In the genomic region with DNA sequence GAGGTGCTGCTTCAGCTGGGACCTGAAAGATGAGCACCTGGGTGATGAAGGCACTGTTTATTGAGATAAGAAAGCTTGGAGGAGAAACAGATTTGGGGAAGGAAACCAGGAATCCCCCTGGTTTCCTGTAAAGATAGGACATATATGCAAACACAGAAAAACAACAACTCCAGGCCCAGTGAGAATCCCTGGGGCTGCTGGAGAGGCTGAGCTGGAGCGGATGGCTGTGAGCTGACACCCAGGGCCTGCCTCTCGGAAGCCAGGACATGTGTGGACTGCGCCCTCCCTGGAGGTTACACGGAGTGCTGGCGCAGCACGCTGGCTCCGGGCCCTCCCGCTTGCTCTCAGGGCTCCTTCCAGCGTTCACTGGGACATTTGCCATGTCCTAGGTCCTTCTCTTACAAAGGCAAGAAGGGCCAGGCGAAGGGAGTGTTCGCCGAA, we compare ENCODE assay signal across 10 cellular contexts. TPM values are rescaled to one million over a fixed set of nuclear protein-coding genes. Genes with fewer than 3 reads are reported as not detected.
DNase-seq lines count a peak whose midpoint lies in the region; ATAC-seq, FAIRE-seq and TF ChIP-seq lines count a peak whose summit lies in the region.
"Had no signal": no experiment of that assay in that cellular context is flagged by ENCODE, and none has a peak within 500 bp of the region (broad histone marks: within the 10 kb centered on the region; RNA-seq: fewer than 3 reads in every experiment).

No MANE protein-coding gene starts in this region.

- H3K23ac ChIP-seq in IMR-90 (ENCODE audit: low read depth, low read length), result no peak overlapping the region; the same call in 1 of the 2 replicates

- peak overlapping the region; percentile 11 for H3K4me3 Mint-ChIP-seq in MCF 10A (ENCODE audit: unreplicated experiment)
- no peak overlapping the region for H3K4me3 Mint-ChIP-seq in activated naive CD4-positive, alpha-beta T cell treated with anti-CD3 and anti-CD28 coated beads for 36 hours
- no peak overlapping the region for H3K4me3 Mint-ChIP-seq in natural killer cell
- H3K4me3 Mint-ChIP-seq: central memory CD8-positive, alpha-beta T cell had no signal

- no TSS peak for BruUV-seq in IMR-90 (replicated peaks; lab: Mats Ljungman, UMichigan)
- no TSS peak for BruUV-seq in MCF 10A (replicated peaks; lab: Mats Ljungman, UMichigan)

- peak overlapping the region; percentile 71 for H2AK5ac ChIP-seq in IMR-90 (ENCODE audit: low read depth, low read length)

- H3K4me1 ChIP-seq in IMR-90 (ENCODE audit: control insufficient read depth, insufficient read depth, low read length) (peaks cover 22% of the 10 kb centered on the region), keratinocyte (ENCODE audit: control insufficient read depth, extremely low read depth, insufficient read depth, low read length) (peaks cover 44% of the 10 kb centered on the region), stomach smooth muscle (ENCODE audit: control insufficient read depth, insufficient read depth, low read length) (peaks cover 14% of the 10 kb centered on the region)

- no peak for TF ChIP-seq POLR2A in IMR-90 (IDR thresholded peaks at IDR 0.05; ENCODE audit: low read depth, low read length)

- H4K91ac ChIP-seq in IMR-90 (ENCODE audit: insufficient read depth, low read depth, low read length), result peak overlapping the region; percentile 59

- no peaks in the 10 kb centered on the region for H3K79me1 ChIP-seq in IMR-90 (ENCODE audit: low read depth in 1 of 2, low read length in 2 of 2)

- ATAC-seq in IMR-90 (ENCODE audit: low read depth) (peak; percentile 25; the same call in 1 of the 2 replicates), natural killer cell (no peak)

- H3K4me2 ChIP-seq in IMR-90 (ENCODE audit: low read depth, low read length) (no peak overlapping the region), keratinocyte (ENCODE audit: control insufficient read depth, extremely low read depth, insufficient read depth, low read depth, low read length) (peak overlapping the region; percentile 67)

- peak; percentile 81 for FAIRE-seq in keratinocyte (lab: Jason Lieb, UNC)

- H3K4me3 ChIP-seq in IMR-90 (ENCODE audit: insufficient read depth, low read depth, low read length), result no peak overlapping the region
- H3K4me3 ChIP-seq in keratinocyte (ENCODE audit: control insufficient read depth in 2 of 3, extremely low read depth in 1 of 3, insufficient read depth in 2 of 3, low read depth in 1 of 3, low read length in 3 of 3), result no peak overlapping the region
- peak overlapping the region in 1 of 2 donors; percentile 44 for H3K4me3 ChIP-seq in stomach smooth muscle (ENCODE audit: low read length in 2 of 2)

- H3K18ac ChIP-seq in IMR-90 (ENCODE audit: low read depth, low read length), result peak overlapping the region; percentile 59

- H3K9me3 ChIP-seq in IMR-90 (ENCODE audit: control insufficient read depth, insufficient read depth, low read length) (no peaks in the 10 kb centered on the region), keratinocyte (ENCODE audit: control insufficient read depth, low read depth, low read length) (peaks cover 6% of the 10 kb centered on the region), stomach smooth muscle (ENCODE audit: control insufficient read depth in 2 of 2, low read length in 2 of 2) (no peaks in the 10 kb centered on the region)

- H2AK9ac ChIP-seq in IMR-90 (replicated peaks; ENCODE audit: low read depth, low read length, poor library complexity), result peak overlapping the region; percentile 77

- peak overlapping the region; percentile 44 for H4K5ac ChIP-seq in IMR-90 (ENCODE audit: low read depth, low read length)

- H3K27me3 ChIP-seq in IMR-90 (ENCODE audit: control insufficient read depth, insufficient read depth, low read length), result no peaks in the 10 kb centered on the region
- no peaks in the 10 kb centered on the region for H3K27me3 ChIP-seq in keratinocyte (ENCODE audit: control insufficient read depth, extremely low read depth, insufficient read depth, low read length)
- H3K27me3 ChIP-seq in stomach smooth muscle (ENCODE audit: control insufficient read depth in 1 of 2, insufficient read depth in 2 of 2, low read length in 2 of 2), result no peaks in the 10 kb centered on the region

- intact Hi-C loops in IMR-90 (cut with micrococcal nuclease), result no loop called here
- intact Hi-C loops in MCF 10A (cut with micrococcal nuclease), result no loop called here
- intact Hi-C loops in activated naive CD4-positive, alpha-beta T cell treated with anti-CD3 and anti-CD28 coated beads for 36 hours (cut with micrococcal nuclease), result no loop called here
- intact Hi-C loops in natural killer cell (cut with micrococcal nuclease), result no loop called here

- DNase-seq in IMR-90, result peak; percentile 48
- DNase-seq in MCF 10A (ENCODE audit: unreplicated experiment), result peak; percentile 73
- no peak for DNase-seq in keratinocyte (ENCODE audit: low read depth, low spot score)
- no peak for DNase-seq in activated naive CD4-positive, alpha-beta T cell treated with anti-CD3 and anti-CD28 coated beads for 36 hours
- DNase-seq in KG1 (lab: John Stamatoyannopoulos, UW), result no peak
- DNase-seq in natural killer cell, result no peak
- no peak for DNase-seq in glomerular visceral epithelial cell (ENCODE audit: extremely low spot score)
- DNase-seq: NCI-H146 had no signal

- H3K56ac ChIP-seq in IMR-90 (ENCODE audit: extremely low read depth, insufficient read depth, low read length), result no peak overlapping the region

- WGBS in IMR-90 (ENCODE audit: extremely low coverage in 2 of 2, insufficient read length in 1 of 2), 2 experiments, result 41% methylated on average over 9 of the region's 12 CpGs; no CpG with 5 or more reads in 1 of the 2 experiments

- peaks cover 8% of the 10 kb centered on the region for H3K36me3 Mint-ChIP-seq in MCF 10A (ENCODE audit: insufficient read depth, unreplicated experiment)
- H3K36me3 Mint-ChIP-seq in activated naive CD4-positive, alpha-beta T cell treated with anti-CD3 and anti-CD28 coated beads for 36 hours (ENCODE audit: low read depth), result no peaks in the 10 kb centered on the region
- no peaks in the 10 kb centered on the region for H3K36me3 Mint-ChIP-seq in natural killer cell

- CTCF ChIA-PET in IMR-90 (lab: Yijun Ruan, JAX), result no interaction called here
- CTCF ChIA-PET in MCF 10A (lab: Yijun Ruan, JAX), result interaction anchor here (0.7 to 1.1 kb wide), 4 partner anchors 16 to 59 kb away, joined by 3 to 4 read pairs (median 3); no protein-coding TSS in a partner anchor
- CTCF ChIA-PET in activated naive CD4-positive, alpha-beta T cell treated with anti-CD3 and anti-CD28 coated beads for 36 hours (lab: Charles Lee), result interaction anchor here (0.9 kb wide), 1 partner anchor 42 kb away, joined by 3 read pairs; no protein-coding TSS in a partner anchor

- H4K20me1 ChIP-seq in IMR-90 (ENCODE audit: insufficient read depth, low read length) (0 out of 2 replicates have a peak, but pooled peaks cover under 1% of the 10 kb centered on the region), keratinocyte (ENCODE audit: control insufficient read depth, extremely low read depth, insufficient read depth, low read length) (no peaks in the 10 kb centered on the region)

- H3K4ac ChIP-seq in IMR-90 (ENCODE audit: low read depth, low read length), result peak overlapping the region; percentile 14

- H3K9me3 Mint-ChIP-seq in MCF 10A (ENCODE audit: unreplicated experiment), result peaks cover 6% of the 10 kb centered on the region
- no peaks in the 10 kb centered on the region for H3K9me3 Mint-ChIP-seq in activated naive CD4-positive, alpha-beta T cell treated with anti-CD3 and anti-CD28 coated beads for 36 hours
- H3K9me3 Mint-ChIP-seq in natural killer cell, result no peaks in the 10 kb centered on the region
- H3K9me3 Mint-ChIP-seq: central memory CD8-positive, alpha-beta T cell had no signal

- H3K27ac ChIP-seq in IMR-90 (ENCODE audit: insufficient read depth, low read length), result peak overlapping the region; percentile 52; the same call in 1 of the 2 replicates
- peak overlapping the region; percentile 72 for H3K27ac ChIP-seq in keratinocyte (ENCODE audit: control insufficient read depth, insufficient read depth, low read length)
- H3K27ac ChIP-seq in stomach smooth muscle (ENCODE audit: low read length), result peak overlapping the region; percentile 60

- peak overlapping the region; percentile 51 for H3K14ac ChIP-seq in IMR-90 (replicated peaks; ENCODE audit: low read depth, low read length)

- H3K4me1 Mint-ChIP-seq in MCF 10A (ENCODE audit: insufficient read depth, unreplicated experiment) (peaks cover 16% of the 10 kb centered on the region), natural killer cell (peaks cover 1 to 9% of the 10 kb centered on the region in 2 donors)
- peaks cover 5% of the 10 kb centered on the region for H3K4me1 Mint-ChIP-seq in activated naive CD4-positive, alpha-beta T cell treated with anti-CD3 and anti-CD28 coated beads for 36 hours (ENCODE audit: low read depth)
- H3K4me1 Mint-ChIP-seq: central memory CD8-positive, alpha-beta T cell had no signal

- dilution Hi-C loops in IMR-90 (cut with HindIII; ENCODE audit: low sequenced_read_pairs, unreplicated experiment), result no loop called here
- dilution Hi-C loops in keratinocyte (cut with MboI; ENCODE audit: extremely low pct_ligation_motif_present, low sequenced_read_pairs), result no loop called here

- H2BK20ac ChIP-seq in IMR-90 (ENCODE audit: low read depth, low read length), result peak overlapping the region; percentile 43; the same call in 1 of the 2 replicates

- no peak overlapping the region; the same call in 1 of the 2 replicates for H3K9ac ChIP-seq in IMR-90 (ENCODE audit: low read depth, low read length)
- peak overlapping the region; percentile 42 for H3K9ac ChIP-seq in keratinocyte (ENCODE audit: control insufficient read depth, extremely low read depth, insufficient read depth, low read length)
- no peak overlapping the region for H3K9ac ChIP-seq in stomach smooth muscle (ENCODE audit: low read length in 2 of 2)

- H2BK5ac ChIP-seq in IMR-90 (ENCODE audit: low read depth, low read length, poor library complexity, severe bottlenecking), result peak overlapping the region; percentile 2

- peak overlapping the region; percentile 47 for H3K27ac Mint-ChIP-seq in MCF 10A (ENCODE audit: low read depth, unreplicated experiment)
- H3K27ac Mint-ChIP-seq in activated naive CD4-positive, alpha-beta T cell treated with anti-CD3 and anti-CD28 coated beads for 36 hours, result no peak overlapping the region
- no peak overlapping the region for H3K27ac Mint-ChIP-seq in natural killer cell

- TF ChIP-seq CTCF in IMR-90 (conservative IDR thresholded peaks at IDR 0.05; ENCODE audit: low read depth, low read length) (no peak), MCF 10A (IDR thresholded peaks at IDR 0.05; ENCODE audit: unreplicated experiment) (no peak), keratinocyte (optimal IDR thresholded peaks at IDR 0.05 in 1 of 3, IDR thresholded peaks at IDR 0.05 in 1 of 3, conservative IDR thresholded peaks at IDR 0.05 in 1 of 3; ENCODE audit: extremely low read depth in 1 of 3, insufficient read depth in 2 of 3, low read length in 3 of 3) (peak in 2 of 3 experiments; percentile 30 to 61), natural killer cell (IDR thresholded peaks at IDR 0.05) (no peak)

- in situ Hi-C loops in IMR-90 (cut with MboI; ENCODE audit: low sequenced_read_pairs), result no loop called here

- no peak for TF ChIP-seq RAD21 in IMR-90 (IDR thresholded peaks at IDR 0.05; ENCODE audit: low read length)

- H2AFZ ChIP-seq in IMR-90 (replicated peaks; ENCODE audit: low read length, poor library complexity) (peak overlapping the region; percentile 86), keratinocyte (ENCODE audit: control insufficient read depth, low read length) (peak overlapping the region; percentile 77)

- POLR2A ChIA-PET in IMR-90 (lab: Charles Lee; ENCODE audit: unreplicated experiment), result no interaction called here
- POLR2A ChIA-PET in MCF 10A (lab: Yijun Ruan, JAX), result interaction anchor here (1.5 kb wide), 2 partner anchors 84 to 87 kb away, joined by 3 to 5 read pairs; a partner anchor contains a TSS

- H3K27me3 Mint-ChIP-seq in MCF 10A (ENCODE audit: insufficient read depth, unreplicated experiment) (no peaks in the 10 kb centered on the region), natural killer cell (ENCODE audit: low read depth in 2 of 2) (peaks cover 0 to 4% of the 10 kb centered on the region in 2 donors)
- H3K27me3 Mint-ChIP-seq in activated naive CD4-positive, alpha-beta T cell treated with anti-CD3 and anti-CD28 coated beads for 36 hours (ENCODE audit: low read depth), result peaks cover 2% of the 10 kb centered on the region
- H3K27me3 Mint-ChIP-seq: central memory CD8-positive, alpha-beta T cell had no signal

- peak overlapping the region; percentile 21 for H2BK120ac ChIP-seq in IMR-90 (ENCODE audit: low read depth, low read length)

- 0 out of 3 replicates have a peak overlapping the region, but pooled peaks have one; percentile 65 for H2BK15ac ChIP-seq in IMR-90 (ENCODE audit: low read depth, low read length)

- no peaks in the 10 kb centered on the region for H3K79me2 ChIP-seq in keratinocyte (ENCODE audit: control insufficient read depth, insufficient read depth, low read length)

- H3K9me1 ChIP-seq in IMR-90 (ENCODE audit: insufficient read depth, low read length) (peaks cover 15% of the 10 kb centered on the region), keratinocyte (ENCODE audit: control insufficient read depth, extremely low read depth, insufficient read depth, low read length) (no peaks in the 10 kb centered on the region)

- H4K8ac ChIP-seq in IMR-90 (ENCODE audit: low read depth in 2 of 2, low read length in 2 of 2), result peak overlapping the region in 1 of 2 experiments; percentile 67; a peak in 2 of 4 replicates

- no peaks in the 10 kb centered on the region for H3K36me3 ChIP-seq in IMR-90 (ENCODE audit: control insufficient read depth, insufficient read depth, low read length)
- H3K36me3 ChIP-seq in keratinocyte (ENCODE audit: control insufficient read depth in 2 of 2, extremely low read depth in 1 of 2, insufficient read depth in 2 of 2, low read length in 2 of 2), result no peaks in the 10 kb centered on the region
- H3K36me3 ChIP-seq in stomach smooth muscle (ENCODE audit: control insufficient read depth in 2 of 2, insufficient read depth in 2 of 2, low read length in 2 of 2), result no peaks in the 10 kb centered on the region

RNA-seq across cellular contexts. Expression of a gene that starts 57.5 kb away (rescaled TPM):
- total RNA-seq in IMR-90 (2012; rRNA removed) (102 and 106 TPM in 2 replicates), MCF 10A (2022) (112 and 118 TPM in 2 replicates), natural killer cell (100 to 1,000 TPM in 1 of 3 donors, 10 to 100 TPM in 2; 73.1 to 106 (median 88.4) TPM)
- polyA plus RNA-seq in IMR-90 (2012; rRNA removed) (76.1 and 100 TPM in 2 replicates), keratinocyte (204 to 287 TPM (median 246 TPM) in 3 replicates)
- polyA plus RNA-seq in IMR-90 (2012; cell fraction: cytosol; rRNA removed), result 10.7 and 23.7 TPM in 2 replicates
- polyA plus RNA-seq in IMR-90 (2012; cell fraction: nucleus; rRNA removed; ENCODE audit: low replicate concordance), result 7.0 and 46.0 TPM in 2 replicates
- 9.4 TPM for polyA plus RNA-seq in keratinocyte (2011; ENCODE audit: low read depth)
- polyA plus RNA-seq in keratinocyte (2011; cell fraction: cytosol; rRNA removed), result 150 and 279 TPM in 2 replicates
- 137 and 147 TPM in 2 replicates for polyA plus RNA-seq in keratinocyte (2011; cell fraction: nucleus; rRNA removed)
- polyA plus RNA-seq in keratinocyte (2012; ENCODE audit: low replicate concordance), result 46.9 and 123 TPM in 2 replicates
- 123 to 200 TPM (median 142 TPM) in 3 replicates for polyA minus RNA-seq in keratinocyte
- polyA minus RNA-seq in keratinocyte (2011; cell fraction: cytosol; rRNA and poly(A)+ RNA removed), result 48.9 TPM
- 39.4 and 68.7 TPM in 2 replicates for polyA minus RNA-seq in keratinocyte (2011; cell fraction: nucleus; rRNA and poly(A)+ RNA removed)
- total RNA-seq in activated naive CD4-positive, alpha-beta T cell treated with anti-CD3 and anti-CD28 coated beads for 36 hours, result 100 to 1,000 TPM; 160 to 172 TPM

Comparison
In these comparisons a context has a peak if more than half of its experiments do, and no peak if none do; other contexts are left out.
1. DNase-seq: peak in IMR-90 (single experiment) and MCF 10A (single experiment); none in keratinocyte (single experiment), activated naive CD4-positive, alpha-beta T cell treated with anti-CD3 and anti-CD28 coated beads for 36 hours (single experiment), KG1 (single experiment), natural killer cell (single experiment) and glomerular visceral epithelial cell (single experiment).
2. CTCF ChIP-seq: peak in keratinocyte (2 of 3); none in IMR-90 (single experiment), MCF 10A (single experiment) and natural killer cell (single experiment).
3. Peak in every context shown above with its lines, with median percentiles within 50 percentile points of each other: H3K27ac ChIP-seq.